In genomic region chr13:98476538-98476966, GRCh38 we compare ENCODE assay signal across 8 cellular contexts.
A peak's percentile ranks its signal among the peaks of the same experiment; 100 is the strongest.
DNase-seq lines count a peak whose midpoint lies in the region; ATAC-seq and TF ChIP-seq lines count a peak whose summit lies in the region.

No MANE protein-coding gene starts in this region.

- CTCF ChIA-PET in BJ (lab: Yijun Ruan, JAX), result interaction anchor here (1.2 to 1.7 kb wide), 3 partner anchors 10 to 177 kb away, joined by 4 to 7 read pairs (median 6); no protein-coding TSS in a partner anchor

- DNase-seq in BJ (ENCODE audit: low read depth) (peak; percentile 71), UCSD-AML1 (lab: John Stamatoyannopoulos, UW; ENCODE audit: unreplicated experiment) (peak; percentile 84), brain microvascular endothelial cell (peak; percentile 95), lung microvascular endothelial cell (ENCODE audit: low read depth in 2 of 2) (peak; percentile 51 to 96), NCI-H446 treated with DMSO at 0.1 percent for 48 hours (lab: John Stamatoyannopoulos, UW) (no peak)
- DNase-seq in stimulated activated CD8-positive, alpha-beta memory T cell treated with anti-CD3 and anti-CD28 coated beads, Interleukin-7, amount 100 ng/mL, for 1 hour (ENCODE audit: low read depth in 2 of 2), result peak; percentile 68 to 70

- in situ Hi-C loops in brain microvascular endothelial cell (cut with HindIII; ENCODE audit: low pct_ligation_motif_present, low sequenced_read_pairs), result no loop called here

- ATAC-seq in GM19467 (IDR thresholded peaks at IDR 0.05; ENCODE audit: unreplicated experiment) (peak; percentile 95), HG03571 (IDR thresholded peaks at IDR 0.05; ENCODE audit: unreplicated experiment) (peak; percentile 93)

- TF ChIP-seq CTCF in BJ (IDR thresholded peaks at IDR 0.05; ENCODE audit: insufficient read depth, low read depth, low read length), result no peak
- no peak for TF ChIP-seq CTCF in brain microvascular endothelial cell (IDR thresholded peaks at IDR 0.05; ENCODE audit: low read depth, low read length, missing control alignments)

- H3K27ac ChIP-seq in brain microvascular endothelial cell, result peak overlapping the region; percentile 93

- no peaks in the 10 kb centered on the region for H3K27me3 ChIP-seq in BJ (ENCODE audit: control insufficient read depth, insufficient read depth, low read length)
- no peaks in the 10 kb centered on the region for H3K27me3 ChIP-seq in brain microvascular endothelial cell (replicated peaks)

- H3K36me3 ChIP-seq in BJ (ENCODE audit: control insufficient read depth, insufficient read depth, low read length) (peaks cover 17% of the 10 kb centered on the region), brain microvascular endothelial cell (replicated peaks) (peaks cover 27% of the 10 kb centered on the region)

- POLR2A ChIA-PET in BJ (lab: Charles Lee), result no interaction called here

- H3K4me3 ChIP-seq in BJ (ENCODE audit: low read depth, low read length) (no peak overlapping the region), brain microvascular endothelial cell (ENCODE audit: low read depth, low read length) (no peak overlapping the region)
